Comparison of ENCODE assay signal across 13 cellular contexts in the genomic region with DNA sequence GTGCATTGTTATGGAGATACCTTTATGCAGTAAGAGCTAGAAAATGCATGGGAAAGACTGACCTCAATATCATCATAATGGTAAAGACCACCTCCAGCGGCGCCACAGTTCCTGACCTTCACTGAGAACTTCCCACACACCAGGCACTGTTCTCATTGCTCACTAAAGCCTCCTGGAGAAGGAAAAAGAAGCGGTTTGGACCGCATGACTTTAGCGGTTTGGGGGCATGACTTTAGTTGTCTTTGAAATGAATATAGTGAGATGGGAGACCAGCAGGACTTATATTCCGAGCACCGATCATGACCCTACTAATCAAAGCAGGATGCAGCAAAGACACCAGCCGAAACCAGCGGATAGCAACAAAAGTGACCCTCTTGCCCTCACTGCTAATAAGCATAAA.
DNase-seq lines count a peak whose midpoint lies in the region; ATAC-seq and TF ChIP-seq lines count a peak whose summit lies in the region.
"Had no signal": no experiment of that assay in that cellular context is flagged by ENCODE, and none has a peak within 500 bp of the region (broad histone marks: within the 10 kb centered on the region; RNA-seq: fewer than 3 reads in every experiment).

No MANE protein-coding gene starts in this region.

- TF ChIP-seq POLR2A in testis (IDR thresholded peaks at IDR 0.05) = no peak

- H3K4me3 Mint-ChIP-seq in T-cell = no peak overlapping the region
- H3K4me3 Mint-ChIP-seq: B cell; CD4-positive, alpha-beta T cell had no signal

- H3K4me1 ChIP-seq in neuron (ENCODE audit: insufficient read depth, low read length) = peaks cover 49% of the 10 kb centered on the region
- peaks cover 0 to 87% (median 36%) of the 10 kb centered on the region in 4 donors for H3K4me1 ChIP-seq in tibial artery
- peaks cover 28% of the 10 kb centered on the region for H3K4me1 ChIP-seq in testis

- CTCF ChIA-PET in T-cell (lab: Charles Lee) = no interaction called here

- H4K20me1 ChIP-seq in SU-DHL-6 (ENCODE audit: low read depth, low read length) = no peaks in the 10 kb centered on the region

- peaks cover 2 to 9% (median 3%) of the 10 kb centered on the region in 3 donors for H3K9me3 Mint-ChIP-seq in T-cell
- H3K9me3 Mint-ChIP-seq: CD4-positive, alpha-beta T cell had no signal

- intact Hi-C loops in tibial artery (cut with DNase I; ENCODE audit: low total_unique reads) = no loop called here
- intact Hi-C loops in testis (cut with DNase I; ENCODE audit: low total_unique reads) = no loop called here

- H3K79me2 ChIP-seq in SU-DHL-6 (ENCODE audit: insufficient read depth, low read length) = no peaks in the 10 kb centered on the region; the same call in 1 of the 2 replicates

- POLR2A ChIA-PET in T-cell (lab: Charles Lee) = no interaction called here

- DNase-seq in brain pericyte (ENCODE audit: low read depth, low spot score) = peak; percentile 85
- no peak for DNase-seq in tibial artery
- DNase-seq in testis = no peak
- DNase-seq in coronary artery (ENCODE audit: low spot score) = no peak
- DNase-seq in T-cell = no peak
- DNase-seq: Calu3; CD4-positive, alpha-beta T cell; DMS 273 treated with DMSO at 0.1 percent for 48 hours; GM23248 had no signal

- H3K4me3 ChIP-seq in SU-DHL-6 (ENCODE audit: insufficient read depth, low read length, poor library complexity, severe bottlenecking) = no peak overlapping the region
- peak overlapping the region; percentile 6 for H3K4me3 ChIP-seq in neuron (ENCODE audit: low read length)
- H3K4me3 ChIP-seq in tibial artery = no peak overlapping the region
- no peak overlapping the region for H3K4me3 ChIP-seq in testis
- no peak overlapping the region for H3K4me3 ChIP-seq in coronary artery
- H3K4me3 ChIP-seq: GM12878, GM23248 had no signal

- H3K9me2 ChIP-seq in SU-DHL-6 (replicated peaks; ENCODE audit: insufficient read depth, low read length) = no peaks in the 10 kb centered on the region

- no peaks in the 10 kb centered on the region for H3K4me1 Mint-ChIP-seq in T-cell
- H3K4me1 Mint-ChIP-seq: B cell had no signal

- H3K36me3 ChIP-seq in SU-DHL-6 (ENCODE audit: low read length) (no peaks in the 10 kb centered on the region; the same call in 1 of the 2 replicates), neuron (ENCODE audit: insufficient read depth, low read length) (no peaks in the 10 kb centered on the region), tibial artery (no peaks in the 10 kb centered on the region), testis (ENCODE audit: low read depth, missing control alignments) (no peaks in the 10 kb centered on the region)

- no peak overlapping the region for H3K9ac ChIP-seq in SU-DHL-6 (ENCODE audit: low read length)
- H3K9ac ChIP-seq: GM23248 had no signal

- H3K36me3 Mint-ChIP-seq in T-cell = no peaks in the 10 kb centered on the region

- TF ChIP-seq CTCF in SU-DHL-6 (IDR thresholded peaks at IDR 0.05; ENCODE audit: insufficient read depth, low read length, poor library complexity, severe bottlenecking) = no peak
- no peak for TF ChIP-seq CTCF in tibial artery (IDR thresholded peaks at IDR 0.05)
- TF ChIP-seq CTCF in testis (IDR thresholded peaks at IDR 0.05) = no peak
- no peak for TF ChIP-seq CTCF in coronary artery (IDR thresholded peaks at IDR 0.05)

- H3K27ac ChIP-seq in SU-DHL-6 (ENCODE audit: low read depth, low read length) (peak overlapping the region; percentile 97), tibial artery (peak overlapping the region; percentile 15 to 83), testis (no peak overlapping the region), coronary artery (peak overlapping the region in 1 of 2 donors; percentile 50)

- WGBS in testis, 2 donors = 88 to 93% methylated on average over 9 of the region's 9 CpGs

- H3K27ac Mint-ChIP-seq in T-cell = no peak overlapping the region
- H3K27ac Mint-ChIP-seq: B cell; CD4-positive, alpha-beta T cell had no signal

- peaks cover 56% of the 10 kb centered on the region for H3F3A ChIP-seq in SU-DHL-6 (ENCODE audit: insufficient read depth)

- no peak overlapping the region for H3K4me2 ChIP-seq in SU-DHL-6 (ENCODE audit: low read depth, low read length, poor library complexity, severe bottlenecking)

- no peaks in the 10 kb centered on the region for H3K27me3 ChIP-seq in SU-DHL-6 (ENCODE audit: low read length)
- H3K27me3 ChIP-seq in neuron (ENCODE audit: insufficient read depth, low read length) = no peaks in the 10 kb centered on the region
- H3K27me3 ChIP-seq in tibial artery = no peaks in the 10 kb centered on the region
- no peaks in the 10 kb centered on the region for H3K27me3 ChIP-seq in testis

- H3K9me3 ChIP-seq in SU-DHL-6 (ENCODE audit: insufficient read depth, low read length) (no peaks in the 10 kb centered on the region), neuron (ENCODE audit: low read length) (peaks cover 1% of the 10 kb centered on the region), tibial artery (no peaks in the 10 kb centered on the region), testis (no peaks in the 10 kb centered on the region)

- no peaks in the 10 kb centered on the region for H3K27me3 Mint-ChIP-seq in T-cell
- H3K27me3 Mint-ChIP-seq: B cell; CD4-positive, alpha-beta T cell had no signal

- H2AFZ ChIP-seq in SU-DHL-6 (ENCODE audit: low read depth, low read length, severe bottlenecking) (no peak overlapping the region), neuron (ENCODE audit: low read depth, low read length) (no peak overlapping the region)

- ATAC-seq in T-cell (replicated peaks in 1 of 4) = no peak
- ATAC-seq: GM12878 had no signal

Comparison
In these comparisons a context has a peak if more than half of its experiments do, and no peak if none do; other contexts are left out.
1. H3K27ac ChIP-seq: peak in SU-DHL-6 (single experiment) and tibial artery (2 of 2); none in testis (0 of 2).